ENCODE assay signal across 26 cellular contexts in genomic region chr10:13859979-13860619, GRCh38.
DNase-seq lines count a peak whose midpoint lies in the region; TF ChIP-seq lines count a peak whose summit lies in the region.
"Had no signal": no experiment of that assay in that cellular context is flagged by ENCODE, and none has a peak within 500 bp of the region (broad histone marks: within the 10 kb centered on the region; RNA-seq: fewer than 3 reads in every experiment).

No MANE protein-coding gene starts in this region.

- H3K27ac ChIP-seq in left ventricle myocardium inferior (replicated peaks), result peak overlapping the region; percentile 50
- peak overlapping the region; percentile 36 to 44 for H3K27ac ChIP-seq in tibial artery
- H3K27ac ChIP-seq in vagina, result no peak overlapping the region
- H3K27ac ChIP-seq: epithelial cell of prostate, HL-60, parathyroid adenoma, upper lobe of right lung, WERI-Rb-1 had no signal

- no peaks in the 10 kb centered on the region for H3K27me3 Mint-ChIP-seq in chondrocyte (ENCODE audit: low read depth)

- intact Hi-C loops in left ventricle myocardium inferior (cut with micrococcal nuclease), result no loop called here
- intact Hi-C loops in cardiac septum (cut with DNase I), result no loop called here
- intact Hi-C loops in tibial artery (cut with DNase I; ENCODE audit: low total_unique reads), result no loop called here
- intact Hi-C loops in vagina (cut with DNase I), result no loop called here

- DNase-seq in left ventricle myocardium inferior, result no peak
- no peak for DNase-seq in cardiac septum (ENCODE audit: low spot score)
- no peak for DNase-seq in chondrocyte (ENCODE audit: low spot score)
- peak; percentile 28 for DNase-seq in iris pigment epithelial cell (ENCODE audit: low read depth)
- no peak for DNase-seq in tibial artery
- no peak for DNase-seq in dedifferentiated amniotic fluid mesenchymal stem cell (ENCODE audit: extremely low spot score)
- no peak for DNase-seq in GOT3 (lab: John Stamatoyannopoulos, UW)
- no peak for DNase-seq in vagina (ENCODE audit: extremely low spot score in 2 of 2)
- DNase-seq: activated CD4-positive, alpha-beta T cell treated with anti-CD3 and anti-CD28 coated beads, Interleukin-2, amount 10 ng/mL, durations not matched to agents 7 days and 5 days; activated naive CD4-positive, alpha-beta T cell treated with anti-CD3 and anti-CD28 coated beads for 36 hours; amygdala; BE2C; caudate nucleus; DMS79; H9; hypothalamus; Kasumi-1; NCI-H1694; NCI-H226; RPMI8226; upper lobe of right lung; WERI-Rb-1 had no signal

- no peaks in the 10 kb centered on the region for H3K9me3 Mint-ChIP-seq in chondrocyte (ENCODE audit: low read depth)
- H3K9me3 Mint-ChIP-seq: activated CD4-positive, alpha-beta T cell treated with anti-CD3 and anti-CD28 coated beads, Interleukin-2, amount 10 ng/mL, durations not matched to agents 7 days and 5 days; activated naive CD4-positive, alpha-beta T cell treated with anti-CD3 and anti-CD28 coated beads for 36 hours; H9; T-helper 2 cell treated with Interferon-gamma antibody and Interleukin-4, amounts not matched to agents 5 μg/mL and 100 μg/mL, for 36 hours had no signal

- peaks cover 57% of the 10 kb centered on the region for H3K4me1 Mint-ChIP-seq in chondrocyte (ENCODE audit: low read depth)
- H3K4me1 Mint-ChIP-seq: H9 had no signal

- H3K27ac Mint-ChIP-seq in chondrocyte (ENCODE audit: unreplicated experiment), result peak overlapping the region; percentile 50
- H3K27ac Mint-ChIP-seq: activated CD4-positive, alpha-beta T cell treated with anti-CD3 and anti-CD28 coated beads, Interleukin-2, amount 10 ng/mL, durations not matched to agents 7 days and 5 days; activated naive CD4-positive, alpha-beta T cell treated with anti-CD3 and anti-CD28 coated beads for 36 hours; H9; T-helper 2 cell treated with Interferon-gamma antibody and Interleukin-4, amounts not matched to agents 5 μg/mL and 100 μg/mL, for 36 hours had no signal

- TF ChIP-seq CTCF in left ventricle myocardium inferior (IDR thresholded peaks at IDR 0.05; ENCODE audit: borderline replicate concordance) (no peak), chondrocyte (IDR thresholded peaks at IDR 0.05) (no peak), tibial artery (IDR thresholded peaks at IDR 0.05) (no peak), vagina (IDR thresholded peaks at IDR 0.05) (no peak)

- H3K4me3 ChIP-seq in left ventricle myocardium inferior (no peak overlapping the region), tibial artery (no peak overlapping the region), vagina (no peak overlapping the region)
- H3K4me3 ChIP-seq: upper lobe of right lung had no signal

- H3K4me1 ChIP-seq in left ventricle myocardium inferior (peaks cover 61% of the 10 kb centered on the region), tibial artery (peaks cover 4 to 58% (median 22%) of the 10 kb centered on the region in 4 donors), vagina (peaks cover 12% of the 10 kb centered on the region)
- H3K4me1 ChIP-seq: BE2C, parathyroid adenoma, upper lobe of right lung had no signal

- H3K36me3 ChIP-seq in left ventricle myocardium inferior (no peaks in the 10 kb centered on the region), tibial artery (no peaks in the 10 kb centered on the region), vagina (no peaks in the 10 kb centered on the region)
- H3K36me3 ChIP-seq: BE2C, upper lobe of right lung, WERI-Rb-1 had no signal

- H3K9me3 ChIP-seq in left ventricle myocardium inferior (replicated peaks) (no peaks in the 10 kb centered on the region), tibial artery (no peaks in the 10 kb centered on the region), vagina (no peaks in the 10 kb centered on the region)
- H3K9me3 ChIP-seq: BE2C, upper lobe of right lung had no signal

- TF ChIP-seq POLR2A in vagina (IDR thresholded peaks at IDR 0.05), result no peak

- H3K4me3 Mint-ChIP-seq in chondrocyte (ENCODE audit: unreplicated experiment), result no peak overlapping the region
- H3K4me3 Mint-ChIP-seq: activated CD4-positive, alpha-beta T cell treated with anti-CD3 and anti-CD28 coated beads, Interleukin-2, amount 10 ng/mL, durations not matched to agents 7 days and 5 days; activated naive CD4-positive, alpha-beta T cell treated with anti-CD3 and anti-CD28 coated beads for 36 hours; H9; T-helper 2 cell treated with Interferon-gamma antibody and Interleukin-4, amounts not matched to agents 5 μg/mL and 100 μg/mL, for 36 hours had no signal

- H3K27me3 ChIP-seq in left ventricle myocardium inferior (ENCODE audit: low read depth) (no peaks in the 10 kb centered on the region), tibial artery (no peaks in the 10 kb centered on the region), vagina (no peaks in the 10 kb centered on the region)
- H3K27me3 ChIP-seq: BE2C, upper lobe of right lung had no signal

- peaks cover 19% of the 10 kb centered on the region for H3K36me3 Mint-ChIP-seq in chondrocyte (ENCODE audit: low read depth)
